Comparison of ENCODE assay signal across 12 cellular contexts in the genomic region with DNA sequence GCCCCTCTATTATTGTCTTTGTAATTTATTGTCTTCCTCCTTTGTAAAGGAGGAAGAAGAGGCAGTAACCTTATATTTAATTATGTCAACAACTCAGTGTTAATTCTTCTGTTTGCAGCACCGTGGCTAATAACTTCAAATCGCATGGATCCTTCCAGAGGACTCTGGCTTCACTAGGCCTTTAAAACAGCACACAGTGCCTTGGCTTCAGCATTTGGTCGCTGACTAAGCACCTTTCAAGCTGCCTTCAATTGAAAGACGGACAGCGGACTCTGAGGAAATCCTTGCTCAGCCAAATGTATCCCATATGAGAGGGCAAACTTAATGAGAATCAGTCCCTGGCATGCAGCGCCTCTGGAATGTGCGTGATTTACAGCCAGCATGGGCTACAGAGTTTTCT.
A peak's percentile ranks its signal among the peaks of the same experiment; 100 is the strongest.
DNase-seq lines count a peak whose midpoint lies in the region; TF ChIP-seq lines count a peak whose summit lies in the region.
"Had no signal": no experiment of that assay in that cellular context is flagged by ENCODE, and none has a peak within 500 bp of the region (broad histone marks: within the 10 kb centered on the region; RNA-seq: fewer than 3 reads in every experiment).

No MANE protein-coding gene starts in this region.

- no peaks in the 10 kb centered on the region for H3K27me3 Mint-ChIP-seq in nephron (ENCODE audit: low read depth)

- TF ChIP-seq CTCF in fibroblast of mammary gland (conservative IDR thresholded peaks at IDR 0.05; ENCODE audit: control insufficient read depth, insufficient read depth, low read depth, low read length) (no peak), nephron (IDR thresholded peaks at IDR 0.05; ENCODE audit: unreplicated experiment in 3 of 3) (no peak)

- H3K4me3 ChIP-seq in fibroblast of mammary gland (ENCODE audit: control insufficient read depth, low read depth, low read length), result no peak overlapping the region
- H3K4me3 ChIP-seq: tibial artery had no signal

- in situ Hi-C loops in SK-MEL-5 (cut with HindIII; ENCODE audit: low pct_unique_long_range_greater_than_20kb, low sequenced_read_pairs), result no loop called here
- in situ Hi-C loops in KBM-7 (cut with MboI; ENCODE audit: low pct_unique_long_range_greater_than_20kb, low sequenced_read_pairs), result no loop called here

- peak overlapping the region; percentile 74 to 94 (median 83) for H3K27ac Mint-ChIP-seq in nephron
- H3K27ac Mint-ChIP-seq: activated T-cell treated with anti-CD3 and anti-CD28 coated beads, Interleukin-2, amount 50 U/mL, for 72 hours; CD14-positive monocyte had no signal

- peaks cover 34% of the 10 kb centered on the region for H3K4me1 Mint-ChIP-seq in nephron

- no peaks in the 10 kb centered on the region for H3K9me3 Mint-ChIP-seq in nephron
- H3K9me3 Mint-ChIP-seq: activated T-cell treated with anti-CD3 and anti-CD28 coated beads, Interleukin-2, amount 50 U/mL, for 72 hours had no signal

- H3K4me3 Mint-ChIP-seq in nephron, result no peak overlapping the region
- H3K4me3 Mint-ChIP-seq: activated T-cell treated with anti-CD3 and anti-CD28 coated beads, Interleukin-2, amount 50 U/mL, for 72 hours; CD14-positive monocyte had no signal

- no peaks in the 10 kb centered on the region for H3K36me3 Mint-ChIP-seq in nephron (ENCODE audit: low read depth)

- DNase-seq in AG08396 (ENCODE audit: low spot score) (peak; percentile 14), SK-MEL-5 (ENCODE audit: low read depth, low spot score) (peak; percentile 56), fibroblast of mammary gland (ENCODE audit: low read depth) (peak; percentile 89), NCI-H1048 (lab: John Stamatoyannopoulos, UW) (no peak), KBM-7 (no peak), NCI-H2081 treated with DMSO at 0.1 percent for 48 hours (lab: John Stamatoyannopoulos, UW) (no peak), ecto neural progenitor cell (ENCODE audit: low spot score) (no peak)
- DNase-seq: activated T-cell treated with anti-CD3 and anti-CD28 coated beads, Interleukin-2, amount 50 U/mL, for 72 hours; NCI-H1694 had no signal

Comparison
In these comparisons a context has a peak if more than half of its experiments do, and no peak if none do; other contexts are left out.
1. DNase-seq: peak in AG08396 (single experiment), SK-MEL-5 (single experiment) and fibroblast of mammary gland (single experiment); none in NCI-H1048 (single experiment), KBM-7 (single experiment), NCI-H2081 treated with DMSO at 0.1 percent for 48 hours (single experiment) and ecto neural progenitor cell (single experiment).